In the genomic region with DNA sequence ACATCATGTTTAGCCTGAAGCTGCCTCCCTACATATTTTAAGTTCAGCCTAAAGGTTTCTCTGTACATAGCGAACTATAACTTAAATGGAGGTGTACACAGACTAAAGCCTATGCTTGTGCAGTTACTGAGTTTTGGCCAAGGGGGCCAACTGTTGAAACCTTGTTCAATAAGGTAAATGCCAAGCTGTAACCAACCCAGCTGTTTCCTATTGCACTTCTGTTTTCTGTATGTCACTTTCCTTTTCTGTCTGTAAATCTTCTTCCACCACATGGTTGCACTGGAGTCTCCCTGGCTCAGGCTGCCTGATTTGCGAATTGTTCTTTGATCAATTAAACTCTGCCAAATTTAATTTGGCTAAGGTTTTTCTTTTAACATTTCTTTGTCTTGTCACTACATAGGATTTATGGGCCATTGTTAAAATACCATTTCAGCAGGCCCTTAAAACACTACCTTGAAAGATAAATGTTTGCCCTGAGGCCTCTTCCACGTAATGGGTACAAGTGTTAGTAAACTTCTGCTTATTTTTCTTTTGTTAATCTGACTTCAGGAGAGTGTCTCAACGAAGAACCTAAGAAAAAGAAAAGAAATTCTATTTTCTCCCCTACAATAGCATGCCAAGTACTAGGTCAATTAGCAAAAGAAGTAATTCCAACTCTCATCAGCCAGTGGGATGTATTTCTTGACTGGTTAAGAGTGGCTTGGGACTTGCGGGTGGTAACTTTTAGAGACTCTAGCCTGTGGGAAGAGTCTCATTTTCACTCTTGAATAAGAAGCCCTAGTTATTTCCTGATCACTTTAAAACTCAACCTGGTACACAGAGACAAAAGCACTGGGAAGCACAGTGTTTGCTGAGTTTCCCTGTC, we compare ENCODE assay signal across 10 cellular contexts. TPM values are rescaled to one million over a fixed set of nuclear protein-coding genes. Genes with fewer than 3 reads are reported as not detected.
DNase-seq lines count a peak whose midpoint lies in the region; ATAC-seq and TF ChIP-seq lines count a peak whose summit lies in the region.
"Had no signal": no experiment of that assay in that cellular context is flagged by ENCODE, and none has a peak within 500 bp of the region (broad histone marks: within the 10 kb centered on the region; RNA-seq: fewer than 3 reads in every experiment).

No MANE protein-coding gene starts in this region.

- no peaks in the 10 kb centered on the region for H4K20me1 ChIP-seq in mammary epithelial cell (ENCODE audit: insufficient read depth, low read length)

- no peaks in the 10 kb centered on the region for H3K36me3 ChIP-seq in mammary epithelial cell (ENCODE audit: insufficient read depth, low read length)
- H3K36me3 ChIP-seq: pancreas had no signal

- TF ChIP-seq CTCF in mammary epithelial cell (conservative IDR thresholded peaks at IDR 0.05 in 1 of 2, IDR thresholded peaks at IDR 0.05 in 1 of 2; ENCODE audit: extremely low read depth in 1 of 2, insufficient read depth in 1 of 2, low read depth in 1 of 2, low read length in 2 of 2) (no peak), coronary artery (IDR thresholded peaks at IDR 0.05) (no peak)

- dilution Hi-C loops in mammary epithelial cell (cut with HindIII; ENCODE audit: low sequenced_read_pairs), result no loop called here

- no peak for DNase-seq in mammary epithelial cell
- DNase-seq in SHP77 treated with DMSO at 0.1 percent for 48 hours (lab: John Stamatoyannopoulos, UW), result no peak
- DNase-seq in coronary artery (ENCODE audit: low spot score), result no peak
- DNase-seq in NCI-H1930 (lab: John Stamatoyannopoulos, UW), result no peak
- no peak for DNase-seq in RKO (ENCODE audit: low spot score)
- DNase-seq: pancreas had no signal

- no peaks in the 10 kb centered on the region for H3K79me2 ChIP-seq in mammary epithelial cell (ENCODE audit: insufficient read depth, low read length)

- peak overlapping the region; percentile 80 for H2AFZ ChIP-seq in mammary epithelial cell (ENCODE audit: low read depth, low read length)

- H3K27ac ChIP-seq in mammary epithelial cell (ENCODE audit: insufficient read depth, low read depth, low read length) (peak overlapping the region; percentile 76), coronary artery (no peak overlapping the region)
- H3K27ac ChIP-seq: pancreas had no signal

- peak; percentile 82 for ATAC-seq in GM18519 (IDR thresholded peaks at IDR 0.05; ENCODE audit: low FRiP score, unreplicated experiment)
- peak; percentile 93 for ATAC-seq in GM21619 (IDR thresholded peaks at IDR 0.05; ENCODE audit: unreplicated experiment)
- ATAC-seq in HG03457 (IDR thresholded peaks at IDR 0.05; ENCODE audit: unreplicated experiment), result peak; percentile 92
- ATAC-seq: pancreas had no signal

- intact Hi-C loops in mammary epithelial cell (cut with micrococcal nuclease), result no loop called here

- BruUV-seq in mammary epithelial cell (replicated peaks; lab: Mats Ljungman, UMichigan), result no TSS peak

- H3K9me3 ChIP-seq in mammary epithelial cell (replicated peaks; ENCODE audit: insufficient read depth, low read length), result no peaks in the 10 kb centered on the region
- H3K9me3 ChIP-seq: pancreas had no signal

- no peaks in the 10 kb centered on the region for H3K27me3 ChIP-seq in mammary epithelial cell (ENCODE audit: insufficient read depth, low read length)
- H3K27me3 ChIP-seq: pancreas had no signal

- H3K4me1 ChIP-seq in mammary epithelial cell (ENCODE audit: insufficient read depth, low read length), result peaks cover 23% of the 10 kb centered on the region
- H3K4me1 ChIP-seq: pancreas had no signal

- H3K4me3 ChIP-seq in mammary epithelial cell (replicated peaks in 1 of 3; ENCODE audit: insufficient read depth in 1 of 3, low read depth in 2 of 3, low read length in 3 of 3), result no peak overlapping the region
- H3K4me3 ChIP-seq in coronary artery, result no peak overlapping the region
- H3K4me3 ChIP-seq: pancreas had no signal

- CTCF ChIA-PET in mammary epithelial cell (lab: Charles Lee; ENCODE audit: low non-redundant PET), result no interaction called here

- in situ Hi-C loops in mammary epithelial cell (cut with MboI; ENCODE audit: low sequenced_read_pairs in 2 of 2), result no loop called here

- 55% methylated on average over 5 of the region's 5 CpGs for WGBS in mammary epithelial cell (ENCODE audit: low coverage, missing lambda C conversion rate)

- H3K4me2 ChIP-seq in mammary epithelial cell (ENCODE audit: insufficient read depth, low read depth, low read length), result no peak overlapping the region

- no peak overlapping the region for H3K9ac ChIP-seq in mammary epithelial cell (ENCODE audit: insufficient read depth, low read length)

RNA-seq across cellular contexts. Expression of a gene that starts 45.7 kb away (rescaled TPM):
- total RNA-seq in mammary epithelial cell, result 10 to 100 TPM; 33.0 to 70.8 TPM
- polyA plus RNA-seq in mammary epithelial cell, result 19.4 TPM
- 25.5 TPM for polyA minus RNA-seq in mammary epithelial cell
- total RNA-seq: OCI-LY7 had no signal
